In the genomic region with DNA sequence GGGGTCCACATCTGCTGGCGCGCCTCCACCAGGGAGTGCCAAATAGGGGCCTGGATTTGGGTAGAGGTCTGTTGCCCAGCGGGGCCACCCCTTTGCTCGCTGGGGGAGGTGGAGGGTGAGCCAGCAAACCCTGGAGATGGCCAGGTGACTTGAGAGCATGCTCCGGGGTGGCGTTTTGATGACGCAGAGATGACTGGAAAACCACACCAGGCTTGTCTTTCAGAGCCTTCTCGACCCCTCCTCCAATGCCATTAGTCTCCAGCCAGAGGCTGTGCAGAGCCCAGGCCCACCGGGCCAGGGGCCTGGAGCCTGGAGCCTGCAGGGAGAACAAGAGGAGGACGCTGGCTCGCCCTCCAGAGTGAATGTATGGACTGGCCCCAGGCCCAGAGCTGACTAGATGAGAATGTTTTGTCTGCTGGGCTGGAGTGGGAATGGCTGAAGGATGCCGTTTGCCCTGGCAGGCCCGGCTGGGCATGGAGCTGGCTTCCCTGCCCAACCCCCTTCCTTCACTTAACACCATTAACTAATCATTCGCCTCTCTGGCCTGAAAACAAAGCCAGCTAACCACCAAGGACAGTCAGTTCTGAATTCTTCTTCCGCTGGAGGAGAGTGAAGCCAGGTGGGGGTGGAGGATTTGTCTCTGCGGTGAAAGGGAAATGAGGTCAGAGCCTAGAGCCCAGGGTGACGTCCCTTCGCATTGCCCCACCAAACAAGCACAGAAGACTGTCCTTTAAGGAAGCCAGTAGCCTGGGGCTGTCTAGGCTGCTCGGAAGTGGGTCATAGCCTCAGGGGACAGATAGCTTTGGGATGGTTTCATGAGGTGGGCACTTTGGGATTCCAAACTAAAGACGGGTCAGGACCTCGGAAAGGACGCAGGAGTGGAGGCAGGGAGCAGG, we compare ENCODE assay signal across 8 cellular contexts. TPM values are rescaled to one million over a fixed set of nuclear protein-coding genes. Genes with fewer than 3 reads are reported as not detected.
DNase-seq lines count a peak whose midpoint lies in the region; ATAC-seq and TF ChIP-seq lines count a peak whose summit lies in the region.

No MANE protein-coding gene starts in this region.

- H3K4me1 Mint-ChIP-seq in Caco-2 (ENCODE audit: low read depth, unreplicated experiment), result no peaks in the 10 kb centered on the region

- DNase-seq in Caco-2 (peak; percentile 25 to 55), amniotic epithelial cell (ENCODE audit: low read depth) (peak; percentile 97), kidney epithelial cell (ENCODE audit: low read depth) (peak; percentile 58), left lobe of liver (ENCODE audit: low spot score) (no peak), NCI-H128 (lab: John Stamatoyannopoulos, UW; ENCODE audit: unreplicated experiment) (no peak)

- no peak overlapping the region for H3K27ac Mint-ChIP-seq in Caco-2 (ENCODE audit: unreplicated experiment)

- 84% methylated on average over 22 of the region's 22 CpGs for WGBS in thymus

- CTCF ChIA-PET in Caco-2 (lab: Charles Lee), result interaction anchor here (1.5 to 2.5 kb wide), 4 partner anchors 19 to 62 kb away, joined by 4 to 14 read pairs (median 8); a partner anchor contains a TSS

- H3K9ac ChIP-seq in HUES6 (ENCODE audit: low read length), result peak overlapping the region; percentile 74

- no peak for ATAC-seq in HG03469 (IDR thresholded peaks at IDR 0.05; ENCODE audit: unreplicated experiment)
- ATAC-seq in left lobe of liver, result no peak

- H3K9me3 ChIP-seq in Caco-2 (no peaks in the 10 kb centered on the region), HUES6 (ENCODE audit: control insufficient read depth, insufficient read depth, low read depth, low read length) (no peaks in the 10 kb centered on the region), thymus (ENCODE audit: control insufficient read depth) (no peaks in the 10 kb centered on the region)

- H3K4me3 ChIP-seq in Caco-2 (ENCODE audit: low read depth, low read length), result no peak overlapping the region
- peak overlapping the region; percentile 42; the same call in 1 of the 2 replicates for H3K4me3 ChIP-seq in HUES6 (ENCODE audit: low read depth, low read length)
- no peak overlapping the region for H3K4me3 ChIP-seq in kidney epithelial cell (ENCODE audit: low read depth, low read length)
- H3K4me3 ChIP-seq in thymus (ENCODE audit: low read length), result no peak overlapping the region

- intact Hi-C loops in Caco-2 (cut with micrococcal nuclease; ENCODE audit: unreplicated experiment), result loop anchor here (10.0 kb wide), 1 partner anchor 114 kb away; a partner anchor contains a TSS

- H3K27ac ChIP-seq in HUES6 (ENCODE audit: low read depth, low read length) (peak overlapping the region; percentile 63; the same call in 1 of the 2 replicates), thymus (ENCODE audit: low read depth) (peak overlapping the region; percentile 73)

- POLR2A ChIA-PET in Caco-2 (lab: Charles Lee), result interaction anchor here (0.7 kb wide), 1 partner anchor 27 kb away, joined by 3 read pairs; no protein-coding TSS in a partner anchor

- peaks cover 5% of the 10 kb centered on the region for H3K36me3 Mint-ChIP-seq in Caco-2 (ENCODE audit: insufficient read depth, unreplicated experiment)

- H3K4me3 Mint-ChIP-seq in Caco-2 (ENCODE audit: unreplicated experiment), result no peak overlapping the region

- BruUV-seq in Caco-2 (replicated peaks; lab: Mats Ljungman, UMichigan), result no TSS peak

- H3K36me3 ChIP-seq in Caco-2 (ENCODE audit: control insufficient read depth, insufficient read depth, low read length) (no peaks in the 10 kb centered on the region), HUES6 (ENCODE audit: control insufficient read depth, insufficient read depth, low read length) (peaks cover 12% of the 10 kb centered on the region), kidney epithelial cell (ENCODE audit: control insufficient read depth, insufficient read depth, low read length) (no peaks in the 10 kb centered on the region), thymus (ENCODE audit: control insufficient read depth, insufficient read depth) (no peaks in the 10 kb centered on the region)

- peaks cover 5% of the 10 kb centered on the region for H3K27me3 Mint-ChIP-seq in Caco-2 (ENCODE audit: insufficient read depth, unreplicated experiment)

- TF ChIP-seq CTCF in Caco-2 (IDR thresholded peaks at IDR 0.05; ENCODE audit: insufficient read depth in 1 of 2, low read depth in 1 of 2, low read length in 1 of 2, severe bottlenecking in 1 of 2, unreplicated experiment in 1 of 2) (no peak), kidney epithelial cell (IDR thresholded peaks at IDR 0.05; ENCODE audit: insufficient read depth, low read length, poor library complexity, severe bottlenecking) (no peak)

- no peaks in the 10 kb centered on the region for H3K9me3 Mint-ChIP-seq in Caco-2 (ENCODE audit: unreplicated experiment)

- H3K27me3 ChIP-seq in Caco-2 (replicated peaks; ENCODE audit: control insufficient read depth, insufficient read depth, low read length), result peaks cover 7% of the 10 kb centered on the region
- peaks cover 15% of the 10 kb centered on the region for H3K27me3 ChIP-seq in HUES6 (ENCODE audit: control insufficient read depth, insufficient read depth, low read length)
- no peaks in the 10 kb centered on the region for H3K27me3 ChIP-seq in kidney epithelial cell (ENCODE audit: control insufficient read depth, insufficient read depth, low read length)
- H3K27me3 ChIP-seq in thymus (ENCODE audit: control insufficient read depth, insufficient read depth), result peaks cover 42% of the 10 kb centered on the region

- H3K4me1 ChIP-seq in Caco-2 (peaks cover 38% of the 10 kb centered on the region), HUES6 (ENCODE audit: control insufficient read depth, insufficient read depth, low read length) (peaks cover 52% of the 10 kb centered on the region), thymus (ENCODE audit: control insufficient read depth, insufficient read depth, low read length) (peaks cover 36% of the 10 kb centered on the region)

RNA-seq across cellular contexts. Expression of a gene that starts 1.6 kb away (rescaled TPM):
- total RNA-seq in Caco-2 (2022), result 8.3 and 9.8 TPM in 2 replicates
- total RNA-seq in kidney epithelial cell, result 563 and 601 TPM in 2 replicates
- polyA plus RNA-seq in thymus, result 54.4 TPM
- 1.5 TPM for total RNA-seq in left lobe of liver

RNA-seq across cellular contexts. Expression of a gene that starts 15.8 kb away (rescaled TPM):
- 85.8 and 92.7 TPM in 2 replicates for total RNA-seq in Caco-2 (2022)
- total RNA-seq in kidney epithelial cell, result 17.8 and 20.5 TPM in 2 replicates
- polyA plus RNA-seq in thymus, result 9.0 TPM
- total RNA-seq in left lobe of liver, result 15.0 TPM

RNA-seq across cellular contexts. Expression of a gene that starts 22.2 kb away (rescaled TPM):
- total RNA-seq in Caco-2 (2022) (0.56 and 1.2 TPM in 2 replicates), kidney epithelial cell (2.9 and 6.2 TPM in 2 replicates), left lobe of liver (4.7 TPM)
- 8.6 TPM for polyA plus RNA-seq in thymus

RNA-seq across cellular contexts. Expression of a gene that starts 28.0 kb away (rescaled TPM):
- not detected in 2 replicates for total RNA-seq in Caco-2 (2022)
- total RNA-seq in kidney epithelial cell, result not detected in 2 replicates
- 0.05 TPM for polyA plus RNA-seq in thymus
- not detected for total RNA-seq in left lobe of liver

Comparison
In these comparisons a context has a peak if more than half of its experiments do, and no peak if none do; other contexts are left out.
1. DNase-seq: peak in Caco-2 (2 of 2), amniotic epithelial cell (single experiment) and kidney epithelial cell (single experiment); none in left lobe of liver (single experiment) and NCI-H128 (single experiment).
2. RNA of a gene that starts 1.6 kb away (total RNA-seq): 563 to 601 TPM in kidney epithelial cell; 8.3 to 9.8 TPM in Caco-2 and 1.5 TPM in left lobe of liver (single experiment); every median in the first group is over 10 times any median in the second.